ENCODE assay signal across 1 cellular context in the genomic region with DNA sequence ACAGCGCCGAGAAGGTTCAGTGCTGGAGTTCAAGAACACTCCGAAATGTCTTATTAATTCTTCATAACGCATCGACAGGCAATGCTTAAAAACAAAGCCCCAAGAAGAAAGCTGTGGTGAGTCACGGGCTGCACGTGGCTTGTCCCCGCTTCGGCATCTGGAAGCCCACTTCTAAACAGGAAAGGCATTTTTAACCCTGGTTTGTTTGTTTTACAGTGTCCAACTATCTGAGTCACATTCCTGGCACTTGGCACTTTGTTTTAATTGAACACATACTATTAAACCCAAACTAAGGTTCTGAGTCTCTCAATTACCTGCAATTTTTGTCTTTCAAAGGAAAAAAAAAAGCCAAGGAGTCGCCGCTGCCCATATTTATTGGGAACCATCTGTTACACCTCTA.
TF ChIP-seq lines count a peak whose summit lies in the region.

No MANE protein-coding gene starts in this region.

TF ChIP-seq in HepG2, 621 proteins besides CTCF, POLR2A, EP300 and RAD21:
- TF ChIP-seq REPIN1 (CRISPR knock-in tag; IDR thresholded peaks at IDR 0.05; ENCODE audit: borderline replicate concordance, low read depth) (no peak), MIER2 (CRISPR knock-in tag; IDR thresholded peaks at IDR 0.05) (no peak), BHLHE40 (IDR thresholded peaks at IDR 0.05; ENCODE audit: low read length) (peak; percentile 74), ZNF775 (CRISPR knock-in tag; IDR thresholded peaks at IDR 0.05; ENCODE audit: borderline replicate concordance) (no peak), NRL (CRISPR knock-in tag; IDR thresholded peaks at IDR 0.05; ENCODE audit: borderline replicate concordance) (no peak), KLF12 (CRISPR knock-in tag; IDR thresholded peaks at IDR 0.05; ENCODE audit: borderline replicate concordance) (no peak), FOSL2 (CRISPR knock-in tag; IDR thresholded peaks at IDR 0.05) (peak; percentile 65), TOE1 (CRISPR knock-in tag; IDR thresholded peaks at IDR 0.05) (no peak), ZNF768 (CRISPR knock-in tag; IDR thresholded peaks at IDR 0.05) (no peak), MXD4 (CRISPR knock-in tag; IDR thresholded peaks at IDR 0.05) (no peak), ZNF761 (CRISPR knock-in tag; conservative IDR thresholded peaks at IDR 0.05) (no peak), CREM (IDR thresholded peaks at IDR 0.05) (no peak), CREM (CRISPR knock-in tag; IDR thresholded peaks at IDR 0.05) (no peak), JUNB (CRISPR knock-in tag; IDR thresholded peaks at IDR 0.05; ENCODE audit: borderline replicate concordance) (no peak), ZMAT5 (CRISPR knock-in tag; IDR thresholded peaks at IDR 0.05; ENCODE audit: borderline replicate concordance, low read depth) (no peak)
- TF ChIP-seq, protein P1, sequence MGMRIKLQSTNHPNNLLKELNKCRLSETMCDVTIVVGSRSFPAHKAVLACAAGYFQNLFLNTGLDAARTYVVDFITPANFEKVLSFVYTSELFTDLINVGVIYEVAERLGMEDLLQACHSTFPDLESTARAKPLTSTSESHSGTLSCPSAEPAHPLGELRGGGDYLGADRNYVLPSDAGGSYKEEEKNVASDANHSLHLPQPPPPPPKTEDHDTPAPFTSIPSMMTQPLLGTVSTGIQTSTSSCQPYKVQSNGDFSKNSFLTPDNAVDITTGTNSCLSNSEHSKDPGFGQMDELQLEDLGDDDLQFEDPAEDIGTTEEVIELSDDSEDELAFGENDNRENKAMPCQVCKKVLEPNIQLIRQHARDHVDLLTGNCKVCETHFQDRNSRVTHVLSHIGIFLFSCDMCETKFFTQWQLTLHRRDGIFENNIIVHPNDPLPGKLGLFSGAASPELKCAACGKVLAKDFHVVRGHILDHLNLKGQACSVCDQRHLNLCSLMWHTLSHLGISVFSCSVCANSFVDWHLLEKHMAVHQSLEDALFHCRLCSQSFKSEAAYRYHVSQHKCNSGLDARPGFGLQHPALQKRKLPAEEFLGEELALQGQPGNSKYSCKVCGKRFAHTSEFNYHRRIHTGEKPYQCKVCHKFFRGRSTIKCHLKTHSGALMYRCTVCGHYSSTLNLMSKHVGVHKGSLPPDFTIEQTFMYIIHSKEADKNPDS (CRISPR knock-in tag; IDR thresholded peaks at IDR 0.05): no peak
- TF ChIP-seq, protein P2, sequence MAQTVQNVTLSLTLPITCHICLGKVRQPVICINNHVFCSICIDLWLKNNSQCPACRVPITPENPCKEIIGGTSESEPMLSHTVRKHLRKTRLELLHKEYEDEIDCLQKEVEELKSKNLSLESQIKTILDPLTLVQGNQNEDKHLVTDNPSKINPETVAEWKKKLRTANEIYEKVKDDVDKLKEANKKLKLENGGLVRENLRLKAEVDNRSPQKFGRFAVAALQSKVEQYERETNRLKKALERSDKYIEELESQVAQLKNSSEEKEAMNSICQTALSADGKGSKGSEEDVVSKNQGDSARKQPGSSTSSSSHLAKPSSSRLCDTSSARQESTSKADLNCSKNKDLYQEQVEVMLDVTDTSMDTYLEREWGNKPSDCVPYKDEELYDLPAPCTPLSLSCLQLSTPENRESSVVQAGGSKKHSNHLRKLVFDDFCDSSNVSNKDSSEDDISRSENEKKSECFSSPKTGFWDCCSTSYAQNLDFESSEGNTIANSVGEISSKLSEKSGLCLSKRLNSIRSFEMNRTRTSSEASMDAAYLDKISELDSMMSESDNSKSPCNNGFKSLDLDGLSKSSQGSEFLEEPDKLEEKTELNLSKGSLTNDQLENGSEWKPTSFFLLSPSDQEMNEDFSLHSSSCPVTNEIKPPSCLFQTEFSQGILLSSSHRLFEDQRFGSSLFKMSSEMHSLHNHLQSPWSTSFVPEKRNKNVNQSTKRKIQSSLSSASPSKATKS (CRISPR knock-in tag; IDR thresholded peaks at IDR 0.05): no peak
- TF ChIP-seq, protein P3, sequence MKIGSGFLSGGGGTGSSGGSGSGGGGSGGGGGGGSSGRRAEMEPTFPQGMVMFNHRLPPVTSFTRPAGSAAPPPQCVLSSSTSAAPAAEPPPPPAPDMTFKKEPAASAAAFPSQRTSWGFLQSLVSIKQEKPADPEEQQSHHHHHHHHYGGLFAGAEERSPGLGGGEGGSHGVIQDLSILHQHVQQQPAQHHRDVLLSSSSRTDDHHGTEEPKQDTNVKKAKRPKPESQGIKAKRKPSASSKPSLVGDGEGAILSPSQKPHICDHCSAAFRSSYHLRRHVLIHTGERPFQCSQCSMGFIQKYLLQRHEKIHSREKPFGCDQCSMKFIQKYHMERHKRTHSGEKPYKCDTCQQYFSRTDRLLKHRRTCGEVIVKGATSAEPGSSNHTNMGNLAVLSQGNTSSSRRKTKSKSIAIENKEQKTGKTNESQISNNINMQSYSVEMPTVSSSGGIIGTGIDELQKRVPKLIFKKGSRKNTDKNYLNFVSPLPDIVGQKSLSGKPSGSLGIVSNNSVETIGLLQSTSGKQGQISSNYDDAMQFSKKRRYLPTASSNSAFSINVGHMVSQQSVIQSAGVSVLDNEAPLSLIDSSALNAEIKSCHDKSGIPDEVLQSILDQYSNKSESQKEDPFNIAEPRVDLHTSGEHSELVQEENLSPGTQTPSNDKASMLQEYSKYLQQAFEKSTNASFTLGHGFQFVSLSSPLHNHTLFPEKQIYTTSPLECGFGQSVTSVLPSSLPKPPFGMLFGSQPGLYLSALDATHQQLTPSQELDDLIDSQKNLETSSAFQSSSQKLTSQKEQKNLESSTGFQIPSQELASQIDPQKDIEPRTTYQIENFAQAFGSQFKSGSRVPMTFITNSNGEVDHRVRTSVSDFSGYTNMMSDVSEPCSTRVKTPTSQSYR (CRISPR knock-in tag; IDR thresholded peaks at IDR 0.05; ENCODE audit: borderline replicate concordance): no peak
